Comparison of ENCODE assay signal across 20 cellular contexts in the genomic region with DNA sequence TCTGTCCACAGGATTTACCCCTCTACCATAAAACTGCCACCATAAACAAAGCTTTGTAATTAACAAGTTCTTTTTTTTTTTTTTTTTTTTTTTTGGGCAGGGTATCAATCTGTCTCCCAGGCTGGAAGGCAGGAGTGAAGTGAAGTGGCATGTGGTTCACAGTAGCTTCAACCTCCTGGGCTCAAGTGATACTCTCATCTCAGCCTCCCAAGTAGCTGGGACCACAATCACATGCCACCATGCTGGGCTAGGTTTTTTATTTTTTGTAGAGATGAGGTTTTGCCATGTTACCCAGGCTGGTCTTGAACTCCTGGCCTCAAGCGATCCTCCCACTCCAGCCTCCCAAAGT.
DNase-seq lines count a peak whose midpoint lies in the region; ATAC-seq and TF ChIP-seq lines count a peak whose summit lies in the region.
"Had no signal": no experiment of that assay in that cellular context is flagged by ENCODE, and none has a peak within 500 bp of the region (broad histone marks: within the 10 kb centered on the region; RNA-seq: fewer than 3 reads in every experiment).

No MANE protein-coding gene starts in this region.

- H3K36me3 Mint-ChIP-seq in Caco-2 (ENCODE audit: insufficient read depth, unreplicated experiment), result peaks cover 31% of the 10 kb centered on the region
- no peaks in the 10 kb centered on the region for H3K36me3 Mint-ChIP-seq in type B pancreatic cell
- H3K36me3 Mint-ChIP-seq: CD8-positive, alpha-beta T cell had no signal

- H3K27ac ChIP-seq in PC-9 (no peak overlapping the region), hepatocyte (peak overlapping the region; percentile 89), OCI-LY7 (ENCODE audit: low read depth, low read length, poor library complexity, severe bottlenecking) (no peak overlapping the region), PC-3 (ENCODE audit: low read length) (no peak overlapping the region)
- H3K27ac ChIP-seq: C4-2B had no signal

- POLR2A ChIA-PET in Caco-2 (lab: Charles Lee), result interaction anchor here (0.6 kb wide), 2 partner anchors 74 to 371 kb away, joined by 3 to 11 read pairs; no protein-coding TSS in a partner anchor
- POLR2A ChIA-PET in PC-9 (lab: Charles Lee; ENCODE audit: unreplicated experiment), result interaction anchor here (0.6 kb wide), 1 partner anchor 363 kb away, joined by 10 read pairs; no protein-coding TSS in a partner anchor
- POLR2A ChIA-PET in OCI-LY7 (lab: Charles Lee), result interaction anchor here (0.6 to 1.0 kb wide), 2 partner anchors 37 to 485 kb away, joined by 3 to 5 read pairs; no protein-coding TSS in a partner anchor
- POLR2A ChIA-PET in PC-3 (lab: Charles Lee; ENCODE audit: unreplicated experiment), result no interaction called here

- H3K4me3 ChIP-seq in Caco-2 (ENCODE audit: low read depth, low read length), result no peak overlapping the region
- H3K4me3 ChIP-seq in PC-9, result no peak overlapping the region
- no peak overlapping the region for H3K4me3 ChIP-seq in hepatocyte
- no peak overlapping the region for H3K4me3 ChIP-seq in OCI-LY7 (ENCODE audit: low read depth, low read length, poor library complexity, severe bottlenecking)
- no peak overlapping the region for H3K4me3 ChIP-seq in PC-3 (ENCODE audit: low read length)
- H3K4me3 ChIP-seq: HAP-1, SK-N-MC had no signal

- H3K27me3 Mint-ChIP-seq in Caco-2 (ENCODE audit: insufficient read depth, unreplicated experiment) (no peaks in the 10 kb centered on the region), type B pancreatic cell (no peaks in the 10 kb centered on the region)
- H3K27me3 Mint-ChIP-seq: B cell had no signal

- DNase-seq in Caco-2 (no peak), PC-9 (no peak), hepatocyte (ENCODE audit: low spot score) (no peak), type B pancreatic cell (ENCODE audit: extremely low spot score, unreplicated experiment) (no peak), OCI-LY7 (ENCODE audit: low spot score) (no peak), PC-3 (no peak)
- no peak for DNase-seq in activated CD4-positive, alpha-beta T cell treated with anti-CD3 and anti-CD28 coated beads for 1 hour
- DNase-seq: CD8-positive, alpha-beta T cell; GOT3; IMR-90; NCI-H1048; NCI-H1417; NCI-H1694; NCI-H2029 treated with DMSO at 0.1 percent for 48 hours; NCI-H446 treated with DMSO at 0.1 percent for 48 hours; SW 1271 had no signal

- H3K36me3 ChIP-seq in Caco-2 (ENCODE audit: control insufficient read depth, insufficient read depth, low read length) (no peaks in the 10 kb centered on the region), PC-9 (ENCODE audit: low read depth) (no peaks in the 10 kb centered on the region), hepatocyte (replicated peaks; ENCODE audit: insufficient read depth, low read depth) (no peaks in the 10 kb centered on the region), OCI-LY7 (ENCODE audit: insufficient read depth, low read length) (no peaks in the 10 kb centered on the region), PC-3 (ENCODE audit: low read depth, low read length) (no peaks in the 10 kb centered on the region)
- H3K36me3 ChIP-seq: HAP-1 had no signal

- H3K27ac Mint-ChIP-seq in Caco-2 (ENCODE audit: unreplicated experiment) (peak overlapping the region; percentile 95), type B pancreatic cell (peak overlapping the region; percentile 95)
- H3K27ac Mint-ChIP-seq: B cell had no signal

- H3K9me3 ChIP-seq in Caco-2 (no peaks in the 10 kb centered on the region), PC-9 (ENCODE audit: insufficient read depth, low read depth) (no peaks in the 10 kb centered on the region), hepatocyte (ENCODE audit: low read depth) (no peaks in the 10 kb centered on the region), OCI-LY7 (ENCODE audit: low read length) (no peaks in the 10 kb centered on the region), PC-3 (ENCODE audit: low read length) (no peaks in the 10 kb centered on the region)
- H3K9me3 ChIP-seq: HAP-1 had no signal

- TF ChIP-seq CTCF in Caco-2 (IDR thresholded peaks at IDR 0.05; ENCODE audit: insufficient read depth in 1 of 2, low read depth in 1 of 2, low read length in 1 of 2, severe bottlenecking in 1 of 2, unreplicated experiment in 1 of 2), result no peak
- TF ChIP-seq CTCF in PC-9 (conservative IDR thresholded peaks at IDR 0.05), result no peak
- no peak for TF ChIP-seq CTCF in hepatocyte (IDR thresholded peaks at IDR 0.05; ENCODE audit: poor library complexity)
- TF ChIP-seq CTCF in type B pancreatic cell (conservative IDR thresholded peaks at IDR 0.05), result no peak
- no peak for TF ChIP-seq CTCF in OCI-LY7 (conservative IDR thresholded peaks at IDR 0.05; ENCODE audit: low read length)
- no peak for TF ChIP-seq CTCF in PC-3 (conservative IDR thresholded peaks at IDR 0.05; ENCODE audit: low read depth, low read length)

- H3K4me1 ChIP-seq in Caco-2 (peaks cover 48% of the 10 kb centered on the region), PC-9 (replicated peaks; ENCODE audit: insufficient read depth) (peaks cover 52% of the 10 kb centered on the region), hepatocyte (ENCODE audit: insufficient read depth) (peaks cover 26% of the 10 kb centered on the region), OCI-LY7 (ENCODE audit: insufficient read depth, low read length, poor library complexity, severe bottlenecking) (no peaks in the 10 kb centered on the region), PC-3 (ENCODE audit: insufficient read depth, low read length) (peaks cover 8% of the 10 kb centered on the region)

- H4K20me1 ChIP-seq in PC-9 (ENCODE audit: insufficient read depth) (no peaks in the 10 kb centered on the region), hepatocyte (ENCODE audit: insufficient read depth, poor library complexity, severe bottlenecking) (no peaks in the 10 kb centered on the region), OCI-LY7 (ENCODE audit: insufficient read depth, low read length) (no peaks in the 10 kb centered on the region), PC-3 (ENCODE audit: low read length) (no peaks in the 10 kb centered on the region)

- peaks cover 25% of the 10 kb centered on the region for H3F3A ChIP-seq in PC-9 (ENCODE audit: insufficient read depth, low read depth)
- no peaks in the 10 kb centered on the region for H3F3A ChIP-seq in PC-3 (ENCODE audit: low read length, unreplicated experiment)

- H3K9ac ChIP-seq in PC-3 (ENCODE audit: low read length), result no peak overlapping the region

- no peak overlapping the region for H2AFZ ChIP-seq in PC-9
- no peak overlapping the region for H2AFZ ChIP-seq in hepatocyte
- H2AFZ ChIP-seq in OCI-LY7 (ENCODE audit: low read length), result no peak overlapping the region
- H2AFZ ChIP-seq in PC-3 (ENCODE audit: low read length), result no peak overlapping the region

- no TSS peak for BruUV-seq in Caco-2 (replicated peaks; lab: Mats Ljungman, UMichigan)
- no TSS peak for BruUV-seq in PC-9 (replicated peaks; lab: Mats Ljungman, UMichigan)
- BruUV-seq in OCI-LY7 (replicated peaks; lab: Mats Ljungman, UMichigan), result no TSS peak
- BruUV-seq in PC-3 (replicated peaks; lab: Mats Ljungman, UMichigan), result no TSS peak

- ATAC-seq in PC-3, result no peak
- ATAC-seq: CD8-positive, alpha-beta T cell had no signal

- H3K4me2 ChIP-seq in PC-9 (peak overlapping the region; percentile 81; the same call in 1 of the 2 replicates), hepatocyte (no peak overlapping the region), OCI-LY7 (ENCODE audit: low read length) (no peak overlapping the region), PC-3 (ENCODE audit: low read length) (no peak overlapping the region)

- H3K4me1 Mint-ChIP-seq in Caco-2 (ENCODE audit: low read depth, unreplicated experiment) (peaks cover 37% of the 10 kb centered on the region), type B pancreatic cell (ENCODE audit: unreplicated experiment) (peaks cover 23% of the 10 kb centered on the region)

- H3K9me2 ChIP-seq in PC-9 (ENCODE audit: insufficient read depth), result no peaks in the 10 kb centered on the region
- no peaks in the 10 kb centered on the region for H3K9me2 ChIP-seq in hepatocyte (replicated peaks; ENCODE audit: insufficient read depth)
- no peaks in the 10 kb centered on the region for H3K9me2 ChIP-seq in OCI-LY7 (ENCODE audit: insufficient read depth, low read length)
- H3K9me2 ChIP-seq in PC-3 (replicated peaks; ENCODE audit: low read length), result no peaks in the 10 kb centered on the region

- CTCF ChIA-PET in Caco-2 (lab: Charles Lee) (interaction anchor here (0.6 kb wide), 1 partner anchor 62 kb away, joined by 4 read pairs; no protein-coding TSS in a partner anchor), PC-9 (lab: Charles Lee) (interaction anchor here (0.6 kb wide), 2 partner anchors 72 to 234 kb away, joined by 3 to 8 read pairs; no protein-coding TSS in a partner anchor), OCI-LY7 (lab: Charles Lee; ENCODE audit: unreplicated experiment) (no interaction called here), PC-3 (lab: Charles Lee) (no interaction called here)

- H3K79me2 ChIP-seq in PC-9 (ENCODE audit: low read depth) (no peaks in the 10 kb centered on the region), hepatocyte (no peaks in the 10 kb centered on the region), OCI-LY7 (ENCODE audit: insufficient read depth, low read depth, low read length) (no peaks in the 10 kb centered on the region), PC-3 (ENCODE audit: low read length) (no peaks in the 10 kb centered on the region)

- peak overlapping the region; percentile 82 for H3K4me3 Mint-ChIP-seq in Caco-2 (ENCODE audit: unreplicated experiment)
- H3K4me3 Mint-ChIP-seq in type B pancreatic cell, result peak overlapping the region; percentile 66
- H3K4me3 Mint-ChIP-seq: B cell; CD8-positive, alpha-beta T cell had no signal

- H3K9me3 Mint-ChIP-seq in Caco-2 (ENCODE audit: unreplicated experiment) (no peaks in the 10 kb centered on the region), type B pancreatic cell (peaks cover 5% of the 10 kb centered on the region)
- H3K9me3 Mint-ChIP-seq: CD8-positive, alpha-beta T cell had no signal

- 100% methylated on average over 1 of the region's 1 CpG for WGBS in hepatocyte (ENCODE audit: low lambda C conversion rate, missing lambda C conversion rate)

- intact Hi-C loops in Caco-2 (cut with micrococcal nuclease; ENCODE audit: unreplicated experiment), result loop anchor here (10.0 kb wide), 1 partner anchor 192 kb away; no protein-coding TSS in a partner anchor
- intact Hi-C loops in PC-9 (cut with micrococcal nuclease; ENCODE audit: unreplicated experiment), result no loop called here
- intact Hi-C loops in OCI-LY7 (cut with micrococcal nuclease; ENCODE audit: unreplicated experiment), result no loop called here
- intact Hi-C loops in PC-3 (cut with micrococcal nuclease), result no loop called here

- H3K27me3 ChIP-seq in Caco-2 (replicated peaks; ENCODE audit: control insufficient read depth, insufficient read depth, low read length), result no peaks in the 10 kb centered on the region
- no peaks in the 10 kb centered on the region for H3K27me3 ChIP-seq in PC-9 (ENCODE audit: insufficient read depth, low read depth)
- no peaks in the 10 kb centered on the region for H3K27me3 ChIP-seq in hepatocyte
- H3K27me3 ChIP-seq in PC-3 (ENCODE audit: low read length), result no peaks in the 10 kb centered on the region

Comparison
In these comparisons a context has a peak if more than half of its experiments do, and no peak if none do; other contexts are left out.
1. CTCF ChIA-PET loops: an anchor here in Caco-2 (0.6 kb wide) and PC-9 (0.6 kb wide); none called in OCI-LY7 and PC-3.